In the genomic region with DNA sequence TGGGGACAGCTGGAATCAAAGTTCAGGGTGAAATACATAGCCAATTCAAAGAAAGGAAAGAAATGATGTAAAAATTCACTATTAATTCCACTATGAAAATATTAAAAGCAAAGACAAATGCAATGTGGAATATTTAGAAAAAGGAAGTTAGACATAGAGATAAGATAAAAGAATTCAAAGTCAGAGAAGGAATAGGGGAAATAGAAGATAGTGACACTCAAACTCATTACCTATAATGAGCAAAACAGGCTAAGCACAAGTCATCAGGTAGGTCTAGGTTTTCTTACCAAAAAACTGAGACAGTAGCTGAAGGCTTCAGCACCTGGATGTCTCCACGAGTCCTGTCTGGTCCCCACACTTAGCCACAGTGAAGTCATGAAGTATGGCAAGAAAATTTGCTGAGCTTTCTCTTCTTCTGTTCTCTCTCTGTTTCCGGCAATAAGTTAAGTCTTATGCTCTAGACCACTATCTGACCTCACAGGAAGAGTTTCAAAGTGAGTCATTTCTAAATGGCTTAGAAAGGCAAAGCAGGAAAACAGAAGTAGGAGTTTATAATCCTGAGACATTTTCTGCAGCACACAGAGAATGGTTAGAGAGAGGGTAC, we compare ENCODE assay signal across 8 cellular contexts. TPM values are rescaled to one million over a fixed set of nuclear protein-coding genes. Genes with fewer than 3 reads are reported as not detected.
DNase-seq lines count a peak whose midpoint lies in the region; ATAC-seq and TF ChIP-seq lines count a peak whose summit lies in the region.

A gene (minus strand): TSS at position 369 of the 604 bp plus-strand sequence. CDS start 6,174 bp downstream, outside the sequence.

- no TSS peak for BruUV-seq in mammary epithelial cell (replicated peaks; lab: Mats Ljungman, UMichigan)

- H3K79me2 ChIP-seq in mammary epithelial cell (ENCODE audit: insufficient read depth, low read length): no peaks in the 10 kb centered on the region

- TF ChIP-seq CTCF in mammary epithelial cell (conservative IDR thresholded peaks at IDR 0.05 in 1 of 2, IDR thresholded peaks at IDR 0.05 in 1 of 2; ENCODE audit: extremely low read depth in 1 of 2, insufficient read depth in 1 of 2, low read depth in 1 of 2, low read length in 2 of 2): no peak

- in situ Hi-C loops in mammary epithelial cell (cut with MboI; ENCODE audit: low sequenced_read_pairs in 2 of 2): no loop called here

- H3K4me3 Mint-ChIP-seq in memory B cell: no peak within 1 kb of the TSS

- 50% methylated on average over 2 of the region's 2 CpGs for WGBS in mammary epithelial cell (ENCODE audit: low coverage, missing lambda C conversion rate)

- CTCF ChIA-PET in mammary epithelial cell (lab: Charles Lee; ENCODE audit: low non-redundant PET): no interaction called here

- H3K9ac ChIP-seq in mammary epithelial cell (ENCODE audit: insufficient read depth, low read length): no peak within 1 kb of the TSS

- no peaks in the 10 kb centered on the region for H3K36me3 ChIP-seq in mammary epithelial cell (ENCODE audit: insufficient read depth, low read length)

- no peak within 1 kb of the TSS for H3K4me2 ChIP-seq in mammary epithelial cell (ENCODE audit: insufficient read depth, low read depth, low read length)

- peak; percentile 70 for ATAC-seq in HG02981 (IDR thresholded peaks at IDR 0.05; ENCODE audit: unreplicated experiment)
- ATAC-seq in memory B cell (ENCODE audit: low read depth): peak; percentile 59
- no peak for ATAC-seq in HG02938 (IDR thresholded peaks at IDR 0.05; ENCODE audit: unreplicated experiment)

- DNase-seq in GM03348 (ENCODE audit: low spot score) (peak; percentile 58), SKM-1 treated with dmso at 0.1 percent for 144 hours (lab: John Stamatoyannopoulos, UW; ENCODE audit: unreplicated experiment) (peak; percentile 79), mammary epithelial cell (peak; percentile 70), memory B cell (ENCODE audit: low spot score in 2 of 2) (no peak), SHP77 treated with DMSO at 0.1 percent for 48 hours (lab: John Stamatoyannopoulos, UW) (no peak)
- DNase-seq in effector CD8-positive, alpha-beta T cell (lab: John Stamatoyannopoulos, UW): no peak

- H3K9me3 ChIP-seq in mammary epithelial cell (replicated peaks; ENCODE audit: insufficient read depth, low read length): no peaks in the 10 kb centered on the region

- no peak within 1 kb of the TSS for H3K27ac ChIP-seq in mammary epithelial cell (ENCODE audit: insufficient read depth, low read depth, low read length)

- dilution Hi-C loops in mammary epithelial cell (cut with HindIII; ENCODE audit: low sequenced_read_pairs): no loop called here

- no peak within 1 kb of the TSS for H3K4me3 ChIP-seq in mammary epithelial cell (replicated peaks in 1 of 3; ENCODE audit: insufficient read depth in 1 of 3, low read depth in 2 of 3, low read length in 3 of 3)

- no peak within 1 kb of the TSS for H3K27ac Mint-ChIP-seq in memory B cell

- H3K36me3 Mint-ChIP-seq in memory B cell: peaks cover 3% of the 10 kb centered on the region

- H3K4me1 Mint-ChIP-seq in memory B cell: peaks cover 8% of the 10 kb centered on the region

- peaks cover 3% of the 10 kb centered on the region for H3K27me3 Mint-ChIP-seq in memory B cell

- H3K4me1 ChIP-seq in mammary epithelial cell (ENCODE audit: insufficient read depth, low read length): no peaks in the 10 kb centered on the region

- H4K20me1 ChIP-seq in mammary epithelial cell (ENCODE audit: insufficient read depth, low read length): no peaks in the 10 kb centered on the region

- H2AFZ ChIP-seq in mammary epithelial cell (ENCODE audit: low read depth, low read length): peak within 1 kb of the TSS; percentile 23

- intact Hi-C loops in mammary epithelial cell (cut with micrococcal nuclease): no loop called here

- no peaks in the 10 kb centered on the region for H3K27me3 ChIP-seq in mammary epithelial cell (ENCODE audit: insufficient read depth, low read length)

- no peaks in the 10 kb centered on the region for H3K9me3 Mint-ChIP-seq in memory B cell

RNA-seq across cellular contexts. Expression of the gene that starts here (rescaled TPM):
- under 1 TPM; 0.17 to 0.42 TPM for total RNA-seq in mammary epithelial cell
- 0.25 TPM for polyA plus RNA-seq in mammary epithelial cell
- polyA minus RNA-seq in mammary epithelial cell: not detected

Comparison
In these comparisons a context has a peak if more than half of its experiments do, and no peak if none do; other contexts are left out.
1. Peak in DNase-seq in mammary epithelial cell; RNA of the gene not detected or under 1 TPM.
2. DNase-seq: peak in GM03348 (single experiment) and SKM-1 treated with dmso at 0.1 percent for 144 hours (single experiment); none in memory B cell (0 of 2), effector CD8-positive, alpha-beta T cell (single experiment) and SHP77 treated with DMSO at 0.1 percent for 48 hours (single experiment).